In the genomic region with DNA sequence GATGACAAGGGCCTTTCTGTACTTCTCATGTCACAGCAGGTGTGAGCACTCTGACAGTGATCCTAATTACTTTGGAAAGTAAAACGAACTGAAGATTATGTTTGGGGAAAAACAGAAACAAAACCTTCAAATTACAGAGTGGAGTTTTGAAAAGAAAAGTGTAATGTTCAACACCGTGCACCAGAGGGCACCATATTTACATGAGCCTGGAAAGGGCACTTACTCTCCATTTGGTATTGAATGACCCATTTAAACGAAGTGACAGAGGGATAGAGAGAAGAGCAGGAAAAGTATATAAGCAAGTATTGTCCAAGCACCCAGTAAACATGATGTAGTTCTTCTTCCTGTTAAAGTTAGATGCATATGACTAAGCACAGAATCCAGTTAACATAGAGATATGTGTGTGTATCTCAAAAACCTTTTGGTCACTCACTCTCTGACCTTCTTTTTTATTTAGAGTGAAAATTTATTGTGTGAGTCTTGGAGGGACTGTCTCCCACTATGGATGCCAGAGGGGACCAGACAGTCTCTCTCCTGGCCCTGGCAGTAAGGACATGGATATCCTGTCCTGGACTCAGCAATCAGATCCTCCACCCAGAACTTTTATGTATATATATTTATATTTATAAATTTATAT, we compare ENCODE assay signal across 8 cellular contexts. TPM values are rescaled to one million over a fixed set of nuclear protein-coding genes. Genes with fewer than 3 reads are reported as not detected.
DNase-seq lines count a peak whose midpoint lies in the region; ATAC-seq, FAIRE-seq and TF ChIP-seq lines count a peak whose summit lies in the region.

No MANE protein-coding gene starts in this region.

- ATAC-seq in HG03025 (IDR thresholded peaks at IDR 0.05; ENCODE audit: low FRiP score, unreplicated experiment) (peak; percentile 55), GM19023 (IDR thresholded peaks at IDR 0.05; ENCODE audit: unreplicated experiment) (no peak)

- no peak overlapping the region for H3K4me3 ChIP-seq in cardiac muscle cell
- no peak overlapping the region for H3K4me3 ChIP-seq in small intestine (ENCODE audit: low read depth in 1 of 2, low read length in 2 of 2)

- no peaks in the 10 kb centered on the region for H3K4me1 ChIP-seq in cardiac muscle cell (ENCODE audit: low read depth)
- H3K4me1 ChIP-seq in small intestine (ENCODE audit: control insufficient read depth in 2 of 2, insufficient read depth in 1 of 2, low read depth in 1 of 2, low read length in 1 of 2): no peaks in the 10 kb centered on the region

- no peaks in the 10 kb centered on the region for H3K27me3 ChIP-seq in cardiac muscle cell
- no peaks in the 10 kb centered on the region for H3K27me3 ChIP-seq in small intestine (ENCODE audit: control insufficient read depth in 2 of 2, insufficient read depth in 2 of 2, low read length in 2 of 2)

- peak; percentile 70 for FAIRE-seq in A204.1 (lab: Jason Lieb, UNC)
- FAIRE-seq in small intestine (lab: Jason Lieb, UNC): peak; percentile 53

- no peaks in the 10 kb centered on the region for H3K36me3 ChIP-seq in cardiac muscle cell
- no peaks in the 10 kb centered on the region for H3K36me3 ChIP-seq in small intestine (ENCODE audit: control insufficient read depth in 2 of 2, insufficient read depth in 2 of 2, low read length in 2 of 2)

- peak; percentile 29 for DNase-seq in G401 (ENCODE audit: low spot score)
- DNase-seq in NCI-H345 (lab: John Stamatoyannopoulos, UW): peak; percentile 51
- DNase-seq in activated CD4-positive, alpha-beta T cell treated with anti-CD3 and anti-CD28 coated beads, Interleukin-2, amount 50 U/mL, for 1 hour: peak; percentile 12
- DNase-seq in cardiac muscle cell (ENCODE audit: low read depth in 1 of 2, low spot score in 1 of 2): peak; percentile 44 to 70
- DNase-seq in small intestine: peak; percentile 58

- in situ Hi-C loops in G401 (cut with HindIII; ENCODE audit: low sequenced_read_pairs): no loop called here

- H3K9me3 ChIP-seq in cardiac muscle cell (ENCODE audit: low read depth): no peaks in the 10 kb centered on the region
- no peaks in the 10 kb centered on the region for H3K9me3 ChIP-seq in small intestine (ENCODE audit: control insufficient read depth, low read depth)

- peak; percentile 69 for TF ChIP-seq CTCF in cardiac muscle cell (IDR thresholded peaks at IDR 0.05; ENCODE audit: low read depth, low read length)

- no peak overlapping the region for H3K27ac ChIP-seq in cardiac muscle cell
- no peak overlapping the region for H3K27ac ChIP-seq in small intestine (ENCODE audit: low read depth in 1 of 2, low read length in 1 of 2)

- WGBS in small intestine, 3 donors: 0 to 3% (median 0%) methylated on average over 3 of the region's 3 CpGs

RNA-seq across cellular contexts. Expression of a gene that starts 3.8 kb away (rescaled TPM):
- not detected in 2 replicates for total RNA-seq in G401 (2014; rRNA removed; shearing (Covaris generic))
- not detected in 2 replicates for total RNA-seq in cardiac muscle cell
- polyA plus RNA-seq in cardiac muscle cell (not detected in 2 replicates), small intestine (not detected)

RNA-seq across cellular contexts. Expression of a gene that starts 45.7 kb away (rescaled TPM):
- total RNA-seq in G401 (2014; rRNA removed; shearing (Covaris generic)): not detected in 2 replicates
- total RNA-seq in cardiac muscle cell: not detected in 2 replicates
- not detected in 2 replicates for polyA plus RNA-seq in cardiac muscle cell
- not detected for polyA plus RNA-seq in small intestine

RNA-seq across cellular contexts. Expression of a gene that starts 54.6 kb away (rescaled TPM):
- 862 and 1,000 TPM in 2 replicates for total RNA-seq in G401 (2014; rRNA removed; shearing (Covaris generic))
- total RNA-seq in cardiac muscle cell: 152 and 166 TPM in 2 replicates
- polyA plus RNA-seq in cardiac muscle cell (132 and 170 TPM in 2 replicates), small intestine (100 to 1,000 TPM in 2 of 3 donors, 10 to 100 TPM in 1; 75.8 to 422 (median 116) TPM)
